Comparison of ENCODE assay signal across 1 cellular context in genomic region chr13:114015111-114015551, GRCh38.
TF ChIP-seq lines count a peak whose summit lies in the region.

No MANE protein-coding gene starts in this region.

TF ChIP-seq in H1, 55 proteins besides CTCF, POLR2A, EP300 and RAD21:
- TF ChIP-seq HDAC6 (IDR thresholded peaks at IDR 0.05; ENCODE audit: low read depth, low read length) (no peak), GABPA (IDR thresholded peaks at IDR 0.05; ENCODE audit: borderline replicate concordance, insufficient read depth, low read length) (no peak), CHD2 (IDR thresholded peaks at IDR 0.05; ENCODE audit: low read length) (no peak), CTBP2 (IDR thresholded peaks at IDR 0.05; ENCODE audit: borderline replicate concordance, insufficient read depth, insufficient read length, low read length) (no peak), JUND (IDR thresholded peaks at IDR 0.05; ENCODE audit: low read length) (no peak), SRF (IDR thresholded peaks at IDR 0.05; ENCODE audit: low read depth, low read length) (no peak), POU5F1 (IDR thresholded peaks at IDR 0.05; ENCODE audit: low read depth, low read length) (no peak), EGR1 (IDR thresholded peaks at IDR 0.05; ENCODE audit: borderline replicate concordance, low read depth, low read length) (no peak)
